Comparison of ENCODE assay signal across 17 cellular contexts in genomic region chr10:24206926-24207701, GRCh38. TPM values are rescaled to one million over a fixed set of nuclear protein-coding genes. Genes with fewer than 3 reads are reported as not detected.
A peak's percentile ranks its signal among the peaks of the same experiment; 100 is the strongest.
DNase-seq lines count a peak whose midpoint lies in the region; ATAC-seq and TF ChIP-seq lines count a peak whose summit lies in the region.
"Had no signal": no experiment of that assay in that cellular context is flagged by ENCODE, and none has a peak within 500 bp of the region (broad histone marks: within the 10 kb centered on the region; RNA-seq: fewer than 3 reads in every experiment).

No MANE protein-coding gene starts in this region.

- H3K4me1 Mint-ChIP-seq in mesothelial cell of epicardium (peaks cover 74% of the 10 kb centered on the region), T-helper 17 cell (peaks cover 9% of the 10 kb centered on the region)

- peak overlapping the region in 1 of 2 donors; percentile 39 for H3K9ac ChIP-seq in duodenal mucosa (ENCODE audit: low read depth in 1 of 2, low read length in 2 of 2)

- H3K4me1 ChIP-seq in duodenal mucosa (ENCODE audit: control insufficient read depth in 1 of 2, insufficient read depth in 2 of 2, low read length in 2 of 2) = peaks cover 23 to 25% of the 10 kb centered on the region in 2 donors
- H3K4me1 ChIP-seq in suprapubic skin = peaks cover 31% of the 10 kb centered on the region

- H3K9me3 ChIP-seq in duodenal mucosa (ENCODE audit: control insufficient read depth in 1 of 2, low read length in 2 of 2) = no peaks in the 10 kb centered on the region
- no peaks in the 10 kb centered on the region for H3K9me3 ChIP-seq in suprapubic skin
- H3K9me3 ChIP-seq in T-helper 17 cell (ENCODE audit: control insufficient read depth, low read length, poor library complexity, severe bottlenecking) = no peaks in the 10 kb centered on the region

- ATAC-seq in T-helper 17 cell = no peak
- ATAC-seq: T-cell had no signal

- H3K27me3 Mint-ChIP-seq in mesothelial cell of epicardium (ENCODE audit: low read depth) = no peaks in the 10 kb centered on the region
- peaks cover 68% of the 10 kb centered on the region for H3K27me3 Mint-ChIP-seq in T-helper 17 cell

- H3K27ac Mint-ChIP-seq in mesothelial cell of epicardium (peak overlapping the region; percentile 96), T-helper 17 cell (no peak overlapping the region)
- H3K27ac Mint-ChIP-seq: CD4-positive, alpha-beta memory T cell had no signal

- WGBS in suprapubic skin = 72% methylated on average over 7 of the region's 7 CpGs

- no peak for TF ChIP-seq EP300 in suprapubic skin (IDR thresholded peaks at IDR 0.05)

- H3K4me3 Mint-ChIP-seq in mesothelial cell of epicardium (no peak overlapping the region), T-helper 17 cell (no peak overlapping the region)
- H3K4me3 Mint-ChIP-seq: stimulated activated naive CD8-positive, alpha-beta T cell treated with anti-CD3 and anti-CD28 coated beads, Interleukin-15, Interleukin-2, amounts not matched to agents 100 ng/mL and 50 ng/mL, for 24 hours had no signal

- H3K9me3 Mint-ChIP-seq in mesothelial cell of epicardium = no peaks in the 10 kb centered on the region
- H3K9me3 Mint-ChIP-seq: T-cell had no signal

- TF ChIP-seq CTCF in mesothelial cell of epicardium (IDR thresholded peaks at IDR 0.05; ENCODE audit: unreplicated experiment) (no peak), suprapubic skin (IDR thresholded peaks at IDR 0.05) (no peak)

- H3K36me3 Mint-ChIP-seq in mesothelial cell of epicardium (peaks cover 2% of the 10 kb centered on the region), T-helper 17 cell (ENCODE audit: low read depth) (peaks cover 3% of the 10 kb centered on the region)
- H3K36me3 Mint-ChIP-seq: CD4-positive, alpha-beta memory T cell; T-cell had no signal

- H3K27me3 ChIP-seq in duodenal mucosa (ENCODE audit: control insufficient read depth in 1 of 2, insufficient read depth in 2 of 2, low read length in 2 of 2) (no peaks in the 10 kb centered on the region), suprapubic skin (no peaks in the 10 kb centered on the region)

- H3K27ac ChIP-seq in duodenal mucosa (ENCODE audit: low read depth, low read length) = no peak overlapping the region
- peak overlapping the region; percentile 84 for H3K27ac ChIP-seq in suprapubic skin

- DNase-seq in HT-29 (ENCODE audit: low spot score) = peak; percentile 32
- no peak for DNase-seq in mesothelial cell of epicardium (ENCODE audit: low spot score in 2 of 2, unreplicated experiment in 2 of 2)
- no peak for DNase-seq in suprapubic skin (ENCODE audit: low spot score in 2 of 2)
- no peak for DNase-seq in NOMO-1 (lab: John Stamatoyannopoulos, UW; ENCODE audit: unreplicated experiment in 2 of 2)
- DNase-seq in stimulated activated CD4-positive, alpha-beta T cell treated with anti-CD3 and anti-CD28 coated beads, Interleukin-2, amount 100 ng/mL, for 24 hours = no peak
- no peak for DNase-seq in T-helper 17 cell
- DNase-seq in activated CD4-positive, alpha-beta T cell treated with anti-CD3 and anti-CD28 coated beads, Interleukin-2, amount 50 U/mL, for 1 hour = no peak
- DNase-seq: activated CD4-positive, alpha-beta T cell treated with anti-CD3 and anti-CD28 coated beads, Interleukin-2, amount 50 U/mL, for 4 hours; activated gamma-delta T cell; CD4-positive, alpha-beta memory T cell; KG1; NCI-H1694 treated with DMSO at 0.1 percent for 48 hours; NK-92 treated with Interleukin-12 subunit alpha and Interleukin-12 subunit beta, amount 100 ng/mL, for 24 hours; nucleus accumbens; T-cell had no signal

- no peak for TF ChIP-seq POLR2A in suprapubic skin (IDR thresholded peaks at IDR 0.05)

- H3K4me3 ChIP-seq in duodenal mucosa (ENCODE audit: low read depth in 1 of 2, low read length in 2 of 2) (peak overlapping the region; percentile 7 to 78), suprapubic skin (no peak overlapping the region)

- no peaks in the 10 kb centered on the region for H3K36me3 ChIP-seq in duodenal mucosa (ENCODE audit: control insufficient read depth in 1 of 2, insufficient read depth in 2 of 2, low read length in 2 of 2)
- H3K36me3 ChIP-seq in suprapubic skin = no peaks in the 10 kb centered on the region

RNA-seq across cellular contexts. Expression of gene KIAA1217, which starts 1.8 kb away (rescaled TPM):
- 9.4 and 9.6 TPM in 2 replicates for total RNA-seq in HT-29 (2014; rRNA removed; shearing (Covaris generic))
- total RNA-seq in mesothelial cell of epicardium (155 to 167 TPM (median 161 TPM) in 3 replicates), suprapubic skin (100 to 1,000 TPM in 1 of 4 donors, 10 to 100 TPM in 3; 59.2 to 109 (median 72.1) TPM), T-helper 17 cell (under 1 TPM; 0.39 to 0.85 TPM)
